Comparison of ENCODE assay signal across 8 cellular contexts in the genomic region with DNA sequence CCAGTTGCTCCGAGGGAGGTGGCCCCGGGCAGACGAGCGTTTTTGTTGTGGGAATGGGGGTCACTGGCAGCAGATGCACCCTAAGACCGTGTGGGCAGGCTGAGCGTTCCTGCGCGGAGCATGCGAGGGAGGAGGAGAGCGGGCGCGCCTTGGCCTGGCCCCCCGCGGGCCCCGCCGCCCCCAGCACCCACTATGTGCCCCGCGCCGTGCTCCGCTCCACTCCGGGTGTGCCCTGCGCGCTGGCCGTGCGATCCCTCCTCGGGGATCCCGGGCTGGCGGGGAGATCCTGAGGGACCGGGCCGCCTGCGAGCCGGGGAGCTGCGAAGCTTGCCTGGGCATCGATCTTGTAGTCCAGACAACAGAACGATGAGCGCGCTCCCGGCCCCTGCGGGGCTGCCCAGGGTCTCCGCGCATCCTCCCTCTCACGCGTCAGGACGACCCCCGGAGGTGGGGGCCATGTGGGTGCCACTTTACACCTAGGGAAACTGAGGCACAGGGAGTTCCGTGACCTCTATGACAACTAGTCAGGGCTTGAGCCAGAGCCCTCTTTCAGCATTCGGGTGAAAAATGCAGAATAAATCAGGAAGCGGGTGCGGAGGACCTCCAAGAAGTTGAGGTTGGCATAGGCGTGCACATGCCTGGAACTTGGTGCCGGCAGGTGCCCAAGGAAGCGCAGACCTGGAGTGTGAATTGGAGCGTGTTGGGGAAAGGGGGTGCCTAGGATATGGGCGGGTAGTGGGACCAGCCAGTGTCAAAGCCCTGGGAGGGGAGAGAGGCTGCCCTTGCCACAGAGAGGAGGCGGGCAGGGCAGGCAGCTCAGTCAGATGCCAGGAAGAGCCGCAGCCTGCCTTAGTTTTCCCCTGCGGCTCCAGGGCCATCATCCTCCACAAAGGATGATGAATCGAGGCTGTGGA. TPM values are rescaled to one million over a fixed set of nuclear protein-coding genes. Genes with fewer than 3 reads are reported as not detected.
DNase-seq lines count a peak whose midpoint lies in the region; ATAC-seq and TF ChIP-seq lines count a peak whose summit lies in the region.

No MANE protein-coding gene starts in this region.

- no peak for TF ChIP-seq CTCF in activated CD8-positive, alpha-beta T cell treated with anti-CD3 and anti-CD28 coated beads for 36 hours (IDR thresholded peaks at IDR 0.05)
- TF ChIP-seq CTCF in heart left ventricle (IDR thresholded peaks at IDR 0.05) = no peak
- no peak for TF ChIP-seq CTCF in retinal pigment epithelial cell (conservative IDR thresholded peaks at IDR 0.05; ENCODE audit: low read depth, low read length)

- no peak for TF ChIP-seq POLR2A in heart left ventricle (IDR thresholded peaks at IDR 0.05)

- no peaks in the 10 kb centered on the region for H3K9me3 Mint-ChIP-seq in activated CD8-positive, alpha-beta T cell treated with anti-CD3 and anti-CD28 coated beads for 36 hours

- H3K9me3 ChIP-seq in BLaER1 (no peaks in the 10 kb centered on the region), heart left ventricle (no peaks in the 10 kb centered on the region)

- WGBS in heart left ventricle, 4 donors = 17 to 52% (median 31%) methylated on average over 19 to 58 of the region's 58 CpGs

- H3K27me3 Mint-ChIP-seq in activated CD8-positive, alpha-beta T cell treated with anti-CD3 and anti-CD28 coated beads for 36 hours = peaks cover 9% of the 10 kb centered on the region

- H4K20me1 ChIP-seq in BLaER1 = peaks cover 32% of the 10 kb centered on the region

- H3K4me2 ChIP-seq in BLaER1 = peak overlapping the region; percentile 95

- peak; percentile 4 for ATAC-seq in activated CD8-positive, alpha-beta T cell treated with anti-CD3 and anti-CD28 coated beads for 36 hours
- ATAC-seq in heart left ventricle (peak in 2 of 4 donors; percentile 5 to 17), HG03354 (IDR thresholded peaks at IDR 0.05; ENCODE audit: poor library complexity, severe bottlenecking, unreplicated experiment) (no peak)

- H3K4me3 ChIP-seq in BLaER1 (peak overlapping the region; percentile 81), heart left ventricle (peak overlapping the region; percentile 71 to 96 (median 84)), retinal pigment epithelial cell (ENCODE audit: low read length) (peak overlapping the region; percentile 73)

- peak overlapping the region; percentile 97 for H3K9ac ChIP-seq in BLaER1

- H3K4me1 ChIP-seq in BLaER1 (peaks cover 59% of the 10 kb centered on the region), heart left ventricle (peaks cover 0 to 49% (median 38%) of the 10 kb centered on the region in 12 donors)

- H3K27me3 ChIP-seq in BLaER1 = no peaks in the 10 kb centered on the region
- H3K27me3 ChIP-seq in heart left ventricle = no peaks in the 10 kb centered on the region

- peak overlapping the region; percentile 55 for H3K4me3 Mint-ChIP-seq in activated CD8-positive, alpha-beta T cell treated with anti-CD3 and anti-CD28 coated beads for 36 hours

- POLR2A ChIA-PET in HEK293T (lab: Yijun Ruan, JAX) = no interaction called here
- POLR2A ChIA-PET in activated CD8-positive, alpha-beta T cell treated with anti-CD3 and anti-CD28 coated beads for 36 hours (lab: Charles Lee) = no interaction called here

- intact Hi-C loops in activated CD8-positive, alpha-beta T cell treated with anti-CD3 and anti-CD28 coated beads for 36 hours (cut with micrococcal nuclease) = no loop called here
- intact Hi-C loops in heart left ventricle (cut with DNase I) = loop anchor here in 4 of 10 donors (5.0 to 10.0 kb wide), 8 partner anchors 58 to 233 kb away; a partner anchor contains a TSS

- peak; percentile 30 for DNase-seq in HEK293T (ENCODE audit: extremely low spot score)
- peak; percentile 23 for DNase-seq in activated CD8-positive, alpha-beta T cell treated with anti-CD3 and anti-CD28 coated beads for 36 hours
- peak in 4 of 5 donors; percentile 35 to 81 (median 46) for DNase-seq in heart left ventricle
- DNase-seq in retinal pigment epithelial cell (ENCODE audit: low read depth) = no peak
- DNase-seq in Kasumi-1 (lab: John Stamatoyannopoulos, UW) = no peak
- no peak for DNase-seq in SKM-1 treated with dmso at 0.1 percent for 144 hours (lab: John Stamatoyannopoulos, UW; ENCODE audit: unreplicated experiment)

- no peaks in the 10 kb centered on the region for H3K36me3 ChIP-seq in BLaER1
- H3K36me3 ChIP-seq in heart left ventricle = no peaks in the 10 kb centered on the region

- CTCF ChIA-PET in HEK293T (lab: Yijun Ruan, JAX) = no interaction called here
- CTCF ChIA-PET in activated CD8-positive, alpha-beta T cell treated with anti-CD3 and anti-CD28 coated beads for 36 hours (lab: Charles Lee) = interaction anchor here (1.7 kb wide), 1 partner anchor 8 kb away, joined by 7 read pairs; no protein-coding TSS in a partner anchor

- H3K4me1 Mint-ChIP-seq in activated CD8-positive, alpha-beta T cell treated with anti-CD3 and anti-CD28 coated beads for 36 hours (ENCODE audit: low read depth) = peaks cover 36% of the 10 kb centered on the region

- peak overlapping the region; percentile 99 for H3K27ac ChIP-seq in BLaER1
- peak overlapping the region; percentile 95 to 100 (median 99) for H3K27ac ChIP-seq in heart left ventricle

- peaks cover 2% of the 10 kb centered on the region for H3K36me3 Mint-ChIP-seq in activated CD8-positive, alpha-beta T cell treated with anti-CD3 and anti-CD28 coated beads for 36 hours (ENCODE audit: low read depth)

- H3K27ac Mint-ChIP-seq in activated CD8-positive, alpha-beta T cell treated with anti-CD3 and anti-CD28 coated beads for 36 hours = no peak overlapping the region

TF ChIP-seq in HEK293T, 16 proteins besides CTCF, POLR2A, EP300 and RAD21:
- TF ChIP-seq ZNF384 (IDR thresholded peaks at IDR 0.05) (no peak), HDGF (IDR thresholded peaks at IDR 0.05; ENCODE audit: borderline replicate concordance) (no peak), L3MBTL2 (conservative IDR thresholded peaks at IDR 0.05) (peak; percentile 31; the same call in 1 of the 2 replicates)
TF ChIP-seq in HEK293T: peak in this region for 1.

RNA-seq across cellular contexts. Expression of a gene that starts 1.3 kb away (rescaled TPM):
- 10 to 100 TPM; 16.9 to 17.9 TPM for total RNA-seq in activated CD8-positive, alpha-beta T cell treated with anti-CD3 and anti-CD28 coated beads for 36 hours
- total RNA-seq in heart left ventricle = 10 to 100 TPM; 21.5 to 37.0 (median 27.1) TPM
- polyA plus RNA-seq in heart left ventricle = 10 to 100 TPM; 15.5 to 15.8 TPM

RNA-seq across cellular contexts. Expression of a gene that starts 57.3 kb away (rescaled TPM):
- total RNA-seq in activated CD8-positive, alpha-beta T cell treated with anti-CD3 and anti-CD28 coated beads for 36 hours = 10 to 100 TPM; 38.0 to 40.7 TPM
- total RNA-seq in heart left ventricle = 10 to 100 TPM; 17.6 to 47.1 (median 31.6) TPM
- polyA plus RNA-seq in heart left ventricle = 10 to 100 TPM; 33.6 to 60.5 TPM

Comparison
In these comparisons a context has a peak if more than half of its experiments do, and no peak if none do; other contexts are left out.
1. DNase-seq: peak in HEK293T (single experiment), activated CD8-positive, alpha-beta T cell treated with anti-CD3 and anti-CD28 coated beads for 36 hours (single experiment) and heart left ventricle (4 of 5); none in retinal pigment epithelial cell (single experiment), Kasumi-1 (0 of 2) and SKM-1 treated with dmso at 0.1 percent for 144 hours (single experiment).
2. Peak in every context shown above with its lines, with median percentiles within 50 percentile points of each other: H3K4me3 ChIP-seq.